In the genomic region with DNA sequence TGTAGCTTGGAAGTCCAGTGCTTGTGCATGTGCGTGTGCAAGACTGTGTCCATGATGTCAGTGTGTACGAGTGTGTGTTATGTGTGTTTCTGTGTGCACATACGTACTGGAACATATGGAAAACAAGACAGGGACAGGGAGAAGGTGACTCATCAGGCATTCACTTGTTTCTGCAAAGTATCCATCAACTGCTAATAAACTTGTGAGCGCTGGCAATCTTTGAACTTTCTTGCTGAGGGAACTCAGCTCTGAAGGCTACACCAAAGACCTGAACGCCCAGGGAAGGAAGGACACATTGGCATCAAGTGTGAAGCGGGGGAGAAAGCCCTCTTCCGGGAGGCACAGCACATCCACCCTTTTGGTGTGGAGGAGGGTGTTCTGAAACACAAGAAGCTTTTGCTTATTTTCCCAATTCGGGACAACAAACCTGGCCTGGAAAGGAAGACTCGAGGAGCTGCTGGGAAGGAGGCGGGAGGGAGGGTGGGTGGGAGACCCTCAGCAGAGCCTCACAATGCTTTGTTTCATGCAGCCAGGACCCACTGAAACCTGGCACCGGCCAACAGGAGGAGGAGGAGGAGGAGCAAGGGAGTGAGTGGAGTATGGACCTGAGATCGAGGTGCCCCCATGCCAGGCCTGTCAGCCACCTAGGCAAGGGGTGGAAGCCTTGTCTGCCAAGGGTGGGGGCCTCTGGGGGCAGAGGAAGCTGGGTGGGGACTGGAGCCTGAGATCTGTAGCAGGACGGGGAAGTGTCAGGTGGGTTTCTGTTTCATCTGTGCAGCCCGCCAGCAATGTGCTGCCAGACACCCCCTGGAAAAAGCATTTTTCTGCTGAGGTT, we compare ENCODE assay signal across 8 cellular contexts. TPM values are rescaled to one million over a fixed set of nuclear protein-coding genes. Genes with fewer than 3 reads are reported as not detected.
DNase-seq lines count a peak whose midpoint lies in the region; ATAC-seq and TF ChIP-seq lines count a peak whose summit lies in the region.

No MANE protein-coding gene starts in this region.

- H3K4me3 ChIP-seq in SK-N-MC: peak overlapping the region; percentile 58
- H3K4me3 ChIP-seq in fibroblast of mammary gland (ENCODE audit: control insufficient read depth, low read depth, low read length): no peak overlapping the region
- peak overlapping the region in 1 of 8 donors; percentile 60 for H3K4me3 ChIP-seq in spleen
- no peak overlapping the region for H3K4me3 ChIP-seq in BE2C (ENCODE audit: low read depth, low read length)

- ATAC-seq in GM18517 (IDR thresholded peaks at IDR 0.05; ENCODE audit: unreplicated experiment): no peak
- ATAC-seq in HG02870 (IDR thresholded peaks at IDR 0.05; ENCODE audit: unreplicated experiment): no peak

- DNase-seq in GM19240 (ENCODE audit: insufficient read length, low spot score): peak; percentile 45
- no peak for DNase-seq in SK-N-MC (ENCODE audit: low read depth, low spot score)
- peak; percentile 76 for DNase-seq in fibroblast of mammary gland (ENCODE audit: low read depth)
- peak; percentile 83 for DNase-seq in spleen
- DNase-seq in BE2C: no peak
- DNase-seq in NCI-H345 treated with DMSO at 0.1 percent for 48 hours (lab: John Stamatoyannopoulos, UW; ENCODE audit: unreplicated experiment): no peak

- H3K4me1 ChIP-seq in spleen (peaks cover 59 to 89% (median 78%) of the 10 kb centered on the region in 6 donors), BE2C (peaks cover 4% of the 10 kb centered on the region)

- H3K27ac ChIP-seq in SK-N-MC: peak overlapping the region; percentile 97
- peak overlapping the region in 7 of 8 donors; percentile 54 to 82 (median 68) for H3K27ac ChIP-seq in spleen

- intact Hi-C loops in spleen (cut with DNase I; ENCODE audit: low total_unique reads): loop anchor here (10.0 kb wide), 1 partner anchor 139 kb away; no protein-coding TSS in a partner anchor

- no peak for TF ChIP-seq POLR2A in spleen (IDR thresholded peaks at IDR 0.05)

- no peak overlapping the region for H3K9ac ChIP-seq in SK-N-MC (ENCODE audit: insufficient read length)

- 55 to 68% (median 60%) methylated on average over 13 to 14 of the region's 14 CpGs for WGBS in spleen, 5 donors

- H3K36me3 ChIP-seq in SK-N-MC (ENCODE audit: insufficient read depth, low read length) (peaks cover 15% of the 10 kb centered on the region; the same call in 1 of the 2 replicates), spleen (peaks cover 0 to 27% (median 0%) of the 10 kb centered on the region in 6 donors), BE2C (no peaks in the 10 kb centered on the region)

- H3K27me3 ChIP-seq in spleen (replicated peaks in 1 of 7) (no peaks in the 10 kb centered on the region), BE2C (no peaks in the 10 kb centered on the region)

- no peak for TF ChIP-seq CTCF in fibroblast of mammary gland (conservative IDR thresholded peaks at IDR 0.05; ENCODE audit: control insufficient read depth, insufficient read depth, low read depth, low read length)
- no peak for TF ChIP-seq CTCF in spleen (IDR thresholded peaks at IDR 0.05 in 8 of 11, conservative IDR thresholded peaks at IDR 0.05 in 3 of 11)
- no peak for TF ChIP-seq CTCF in BE2C (IDR thresholded peaks at IDR 0.05; ENCODE audit: low read depth, low read length)

- H3K9me3 ChIP-seq in SK-N-MC (ENCODE audit: low read depth, low read length) (no peaks in the 10 kb centered on the region), spleen (no peaks in the 10 kb centered on the region), BE2C (no peaks in the 10 kb centered on the region)

RNA-seq across cellular contexts. Expression of a gene that starts 26.8 kb away (rescaled TPM):
- total RNA-seq in spleen: 10 to 100 TPM; 14.3 to 21.2 (median 16.2) TPM
- polyA plus RNA-seq in spleen: 1 to 10 TPM; 2.5 to 5.4 (median 4.6) TPM
- 13.7 TPM for polyA plus RNA-seq in BE2C (2012; ENCODE audit: insufficient read depth, insufficient read length, low read depth)

Comparison
In these comparisons a context has a peak if more than half of its experiments do, and no peak if none do; other contexts are left out.
1. DNase-seq: peak in GM19240 (single experiment), fibroblast of mammary gland (single experiment) and spleen (single experiment); none in SK-N-MC (single experiment), BE2C (single experiment) and NCI-H345 treated with DMSO at 0.1 percent for 48 hours (single experiment).